Comparison of ENCODE assay signal across 24 cellular contexts in genomic region chr10:603745-604144, GRCh38.
"Had no signal": no experiment of that assay in that cellular context is flagged by ENCODE, and none has a peak within 500 bp of the region (broad histone marks: within the 10 kb centered on the region; RNA-seq: fewer than 3 reads in every experiment).

No MANE protein-coding gene starts in this region.

- H3K27me3 Mint-ChIP-seq: activated CD4-positive, alpha-beta memory T cell treated with anti-CD3 and anti-CD28 coated beads, Interleukin-2, amount 10 ng/mL, durations not matched to agents 7 days and 5 days; activated CD4-positive, alpha-beta T cell treated with anti-CD3 and anti-CD28 coated beads, Interleukin-2, amount 10 ng/mL, durations not matched to agents 7 days and 5 days; brain had no signal

- H3K9me3 Mint-ChIP-seq: activated CD4-positive, alpha-beta memory T cell treated with anti-CD3 and anti-CD28 coated beads, Interleukin-2, amount 10 ng/mL, durations not matched to agents 7 days and 5 days; activated CD4-positive, alpha-beta T cell treated with anti-CD3 and anti-CD28 coated beads, Interleukin-2, amount 10 ng/mL, durations not matched to agents 7 days and 5 days; activated naive CD4-positive, alpha-beta T cell treated with anti-CD3 and anti-CD28 coated beads, Interleukin-2, amount 50 U/mL, for 24 hours; activated T-cell treated with anti-CD3 and anti-CD28 coated beads, Interleukin-2, amount 50 U/mL, for 72 hours; activated T-helper 2 cell treated with anti-CD3 and anti-CD28 coated beads, Interferon-gamma antibody, Interleukin-2, Interleukin-4, amounts not matched to agents 10 μg/mL and 5 μg/mL and 100 μg/mL, durations not matched to agents 14 hours and 24 hours and 36 hours; brain; T-cell had no signal

- H3K9me3 ChIP-seq: ascending aorta, MG63 had no signal

- FAIRE-seq: TTC549 had no signal

- H3K27ac ChIP-seq: PC-9, SK-N-MC had no signal

- H3K4me2 ChIP-seq: PC-9 had no signal

- DNase-seq: activated CD4-positive, alpha-beta memory T cell treated with anti-CD3 and anti-CD28 coated beads, Interleukin-2, amount 10 ng/mL, durations not matched to agents 7 days and 5 days; activated CD4-positive, alpha-beta T cell treated with anti-CD3 and anti-CD28 coated beads, Interleukin-2, amount 10 ng/mL, durations not matched to agents 7 days and 5 days; activated CD4-positive, CD25-positive, alpha-beta regulatory T cell; activated CD8-positive, alpha-beta memory T cell treated with anti-CD3 and anti-CD28 coated beads, Interleukin-2, amount 50 U/mL, for 4 hours; activated naive CD4-positive, alpha-beta T cell; activated T-cell treated with anti-CD3 and anti-CD28 coated beads, Interleukin-2, amount 50 U/mL, for 72 hours; MG63; MV-4-11; NCI-H1105; NCI-H1436; NCI-H1694 treated with DMSO at 0.1 percent for 48 hours; NCI-H2029 treated with DMSO at 0.1 percent for 48 hours; NCI-H446; NCI-H524; PC-9; T-cell; T-helper 2 cell; T1000 had no signal

- H3K27ac Mint-ChIP-seq: activated CD4-positive, alpha-beta memory T cell treated with anti-CD3 and anti-CD28 coated beads, Interleukin-2, amount 10 ng/mL, durations not matched to agents 7 days and 5 days; activated CD4-positive, alpha-beta T cell treated with anti-CD3 and anti-CD28 coated beads, Interleukin-2, amount 10 ng/mL, durations not matched to agents 7 days and 5 days; activated naive CD4-positive, alpha-beta T cell treated with anti-CD3 and anti-CD28 coated beads, Interleukin-2, amount 50 U/mL, for 24 hours; activated T-cell treated with anti-CD3 and anti-CD28 coated beads, Interleukin-2, amount 50 U/mL, for 72 hours; activated T-helper 2 cell treated with anti-CD3 and anti-CD28 coated beads, Interferon-gamma antibody, Interleukin-2, Interleukin-4, amounts not matched to agents 10 μg/mL and 5 μg/mL and 100 μg/mL, durations not matched to agents 14 hours and 24 hours and 36 hours; T-cell had no signal

- H2AFZ ChIP-seq: PC-9 had no signal

- H3K36me3 Mint-ChIP-seq: activated naive CD4-positive, alpha-beta T cell treated with anti-CD3 and anti-CD28 coated beads, Interleukin-2, amount 50 U/mL, for 24 hours; T-cell had no signal

- ATAC-seq: activated T-cell treated with anti-CD3 and anti-CD28 coated beads, Interleukin-2, amount 50 U/mL, for 72 hours; T-cell had no signal

- H3K4me1 Mint-ChIP-seq: activated CD4-positive, alpha-beta memory T cell treated with anti-CD3 and anti-CD28 coated beads, Interleukin-2, amount 10 ng/mL, durations not matched to agents 7 days and 5 days; activated CD4-positive, alpha-beta T cell treated with anti-CD3 and anti-CD28 coated beads, Interleukin-2, amount 10 ng/mL, durations not matched to agents 7 days and 5 days had no signal

- H3K4me3 Mint-ChIP-seq: activated CD4-positive, alpha-beta memory T cell treated with anti-CD3 and anti-CD28 coated beads, Interleukin-2, amount 10 ng/mL, durations not matched to agents 7 days and 5 days; activated CD4-positive, alpha-beta T cell treated with anti-CD3 and anti-CD28 coated beads, Interleukin-2, amount 10 ng/mL, durations not matched to agents 7 days and 5 days; activated naive CD4-positive, alpha-beta T cell treated with anti-CD3 and anti-CD28 coated beads, Interleukin-2, amount 50 U/mL, for 24 hours; activated T-cell treated with anti-CD3 and anti-CD28 coated beads, Interleukin-2, amount 50 U/mL, for 72 hours; brain; T-cell had no signal

- H3K4me3 ChIP-seq: ascending aorta, MG63, PC-9, SK-N-MC had no signal

- H3K36me3 ChIP-seq: ascending aorta, MG63 had no signal

- H3K27me3 ChIP-seq: ascending aorta, MG63 had no signal
